Comparison of ENCODE assay signal across 11 cellular contexts in genomic region chr1:25320314-25320938, GRCh38. TPM values are rescaled to one million over a fixed set of nuclear protein-coding genes. Genes with fewer than 3 reads are reported as not detected.
DNase-seq lines count a peak whose midpoint lies in the region; ATAC-seq and TF ChIP-seq lines count a peak whose summit lies in the region.
"Not testable (repeated sequence)": the region's sequence is repeated elsewhere in the genome, so short reads cannot be mapped to it uniquely, and the experiment has no call there.
"Had no signal": no experiment of that assay in that cellular context is flagged by ENCODE, and none has a peak within 500 bp of the region (broad histone marks: within the 10 kb centered on the region; RNA-seq: fewer than 3 reads in every experiment).

No MANE protein-coding gene starts in this region.

- not testable (repeated sequence) for TF ChIP-seq POLR2A in right lobe of liver (IDR thresholded peaks at IDR 0.05)

- peak; percentile 23 to 48 (median 34) for ATAC-seq in right lobe of liver
- ATAC-seq in sciatic nerve = peak; percentile 74

- H3K36me3 Mint-ChIP-seq in HFFc6 (ENCODE audit: low read depth) = peaks cover 28% of the 10 kb centered on the region; the same call in 1 of the 2 replicates

- H3K9me3 ChIP-seq in SK-N-MC (ENCODE audit: low read depth, low read length); fibroblast of lung (ENCODE audit: control insufficient read depth, insufficient read depth, low read depth, low read length); right lobe of liver: not testable (repeated sequence)

- H3K4me1 ChIP-seq in fibroblast of lung (ENCODE audit: control insufficient read depth, extremely low read depth, insufficient read depth, low read length); right lobe of liver: not testable (repeated sequence)

- WGBS in right lobe of liver (ENCODE audit: insufficient coverage, low coverage, low lambda C conversion rate, missing lambda C conversion rate) = 81% methylated on average over 5 of the region's 9 CpGs

- TF ChIP-seq CTCF in AG10803 (conservative IDR thresholded peaks at IDR 0.05; ENCODE audit: low read length); HFFc6 (IDR thresholded peaks at IDR 0.05); fibroblast of lung (conservative IDR thresholded peaks at IDR 0.05 in 1 of 2, IDR thresholded peaks at IDR 0.05 in 1 of 2; ENCODE audit: low read depth in 1 of 2, low read length in 2 of 2); right lobe of liver (IDR thresholded peaks at IDR 0.05): not testable (repeated sequence)

- H3K27ac ChIP-seq in SK-N-MC (peak overlapping the region; percentile 25; the same call in 1 of the 2 replicates), fibroblast of lung (ENCODE audit: insufficient read depth, low read length) (peak overlapping the region; percentile 67)
- not testable (repeated sequence) for H3K27ac ChIP-seq in right lobe of liver

- DNase-seq in AG10803 (ENCODE audit: low read depth) (peak; percentile 64), HFFc6 (peak; percentile 89), SK-N-MC (ENCODE audit: low read depth, low spot score) (peak; percentile 44), astrocyte of the hippocampus (ENCODE audit: low read depth, low spot score) (peak; percentile 83), fibroblast of lung (ENCODE audit: low read depth in 2 of 2) (peak; percentile 83 to 95)
- not testable (repeated sequence) for DNase-seq in right lobe of liver; sciatic nerve (ENCODE audit: low spot score)

- peak overlapping the region; percentile 94 for H3K27ac Mint-ChIP-seq in HFFc6

- H3K79me2 ChIP-seq in fibroblast of lung (ENCODE audit: control insufficient read depth, insufficient read depth, low read length) = not testable (repeated sequence)

- H3K4me3 ChIP-seq in AG10803 (ENCODE audit: low read length); SK-N-MC; fibroblast of lung (replicated peaks in 1 of 4; ENCODE audit: control extremely low read depth in 1 of 4, insufficient read depth in 1 of 4, low read depth in 3 of 4, low read length in 4 of 4); right lobe of liver: not testable (repeated sequence)

- H3K9me3 Mint-ChIP-seq in HFFc6 = not testable (repeated sequence)

- not testable (repeated sequence) for H4K20me1 ChIP-seq in fibroblast of lung (ENCODE audit: control insufficient read depth, extremely low read depth, insufficient read depth, low read length)

- peak overlapping the region; percentile 13 for H3K4me2 ChIP-seq in fibroblast of lung (ENCODE audit: extremely low read depth, insufficient read depth, low read length)

- peak overlapping the region; percentile 68 for H3K4me3 Mint-ChIP-seq in HFFc6

- not testable (repeated sequence) for H3K36me3 ChIP-seq in SK-N-MC (ENCODE audit: insufficient read depth, low read length); fibroblast of lung (ENCODE audit: control insufficient read depth, insufficient read depth, low read length); right lobe of liver

- H3K27me3 ChIP-seq in fibroblast of lung (ENCODE audit: control insufficient read depth, insufficient read depth, low read length); right lobe of liver: not testable (repeated sequence)

- intact Hi-C loops in right lobe of liver (cut with DNase I); sciatic nerve (cut with DNase I): not testable (repeated sequence)

- H3K9ac ChIP-seq in SK-N-MC (ENCODE audit: insufficient read length); fibroblast of lung (ENCODE audit: insufficient read depth, low read length): not testable (repeated sequence)

- H3K4me1 Mint-ChIP-seq in HFFc6 (ENCODE audit: low read depth) = peaks cover 36% of the 10 kb centered on the region

- not testable (repeated sequence) for H3K27me3 Mint-ChIP-seq in HFFc6 (ENCODE audit: insufficient read depth)

- H2AFZ ChIP-seq in fibroblast of lung (ENCODE audit: low read length) = not testable (repeated sequence)

RNA-seq across cellular contexts. Expression of gene TMEM50A, which starts 17.7 kb away (rescaled TPM):
- total RNA-seq in HFFc6 (2021; fragmentation: NEBNext Ultra II Directional; extraction: Animal tissue kit (Norgen Biotek cat#: 25700)) = 100 to 1,000 TPM; 166 to 270 (median 254) TPM
- total RNA-seq in fibroblast of lung (117 and 141 TPM in 2 replicates), right lobe of liver (10 to 100 TPM; 22.2 to 43.1 (median 36.4) TPM), sciatic nerve (102 TPM)
- polyA plus RNA-seq in fibroblast of lung = 118 and 186 TPM in 2 replicates
- 111 and 189 TPM in 2 replicates for polyA plus RNA-seq in fibroblast of lung (2012)
- polyA minus RNA-seq in fibroblast of lung (ENCODE audit: low replicate concordance) = 8.5 and 18.4 TPM in 2 replicates

RNA-seq across cellular contexts. Expression of gene RHD, which starts 48.1 kb away (rescaled TPM):
- not detected for total RNA-seq in HFFc6 (2021; fragmentation: NEBNext Ultra II Directional; extraction: Animal tissue kit (Norgen Biotek cat#: 25700))
- total RNA-seq in fibroblast of lung (not detected in 2 replicates), right lobe of liver (under 1 TPM in 3 of 6 experiments, not detected in 3; 0.22 to 0.58 (median 0.51) TPM), sciatic nerve (0.27 TPM)
- polyA plus RNA-seq in fibroblast of lung = not detected in 2 replicates
- not detected in 2 replicates for polyA plus RNA-seq in fibroblast of lung (2012)
- not detected in 2 replicates for polyA minus RNA-seq in fibroblast of lung (ENCODE audit: low replicate concordance)
- total RNA-seq: lower lobe of right lung, upper lobe of right lung, WTC11 had no signal
- polyA plus RNA-seq: stomach had no signal
